8 cellular contexts compared by ENCODE assay signal in the genomic region with DNA sequence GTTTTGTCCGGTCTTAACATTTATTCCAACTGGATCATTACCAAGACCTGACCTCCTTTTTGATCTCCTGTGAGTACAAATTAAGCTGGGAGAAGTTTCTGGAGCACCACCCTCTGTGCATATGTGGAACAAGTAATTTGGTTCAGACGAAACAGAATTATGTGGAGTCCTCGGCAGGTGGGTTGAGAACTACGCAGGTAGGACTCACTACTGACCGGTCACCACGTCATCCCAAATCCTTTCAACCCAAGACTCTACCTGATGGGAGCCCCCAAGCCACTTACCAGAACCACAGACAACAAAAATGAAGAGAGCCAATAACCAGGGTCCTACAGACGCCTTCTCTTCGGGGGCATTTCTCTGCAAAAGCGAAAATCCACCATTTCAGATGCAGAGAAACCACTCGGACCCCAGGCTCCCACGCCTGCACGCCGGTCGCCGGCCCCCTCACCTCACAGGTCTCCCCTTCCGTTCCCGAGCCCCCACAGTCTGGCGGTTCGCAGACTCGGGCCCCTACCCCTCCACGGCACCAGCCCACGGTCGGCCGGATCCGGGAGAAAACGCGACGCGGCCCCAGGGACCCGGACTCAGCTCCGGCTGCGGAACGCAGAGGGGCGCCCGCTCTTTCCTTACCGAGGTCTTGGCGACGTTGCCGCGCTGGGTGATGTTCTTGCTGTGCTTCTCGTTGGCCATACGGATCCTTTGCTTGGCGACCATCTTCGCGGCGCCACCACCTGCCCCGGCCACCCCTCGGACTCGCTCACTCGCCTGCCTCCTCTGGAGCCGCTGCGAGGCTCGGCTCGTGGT. TPM values are rescaled to one million over a fixed set of nuclear protein-coding genes. Genes with fewer than 3 reads are reported as not detected.
DNase-seq lines count a peak whose midpoint lies in the region; ATAC-seq and TF ChIP-seq lines count a peak whose summit lies in the region.

No MANE protein-coding gene starts in this region.

- CTCF ChIA-PET in activated CD4-positive, alpha-beta memory T cell treated with anti-CD3 and anti-CD28 coated beads, Interleukin-2, amount 10 ng/mL, durations not matched to agents 7 days and 5 days (lab: Charles Lee) = interaction anchor here (0.5 to 1.5 kb wide), 9 partner anchors 35 to 540 kb away, joined by 3 to 4 read pairs (median 3); a partner anchor contains a TSS

- ATAC-seq in GM19455 (IDR thresholded peaks at IDR 0.05; ENCODE audit: unreplicated experiment) = peak; percentile 7
- peak; percentile 11 to 17 for ATAC-seq in naive B cell (ENCODE audit: low read depth in 2 of 2)

- no peaks in the 10 kb centered on the region for H3K27me3 Mint-ChIP-seq in activated CD4-positive, alpha-beta memory T cell treated with anti-CD3 and anti-CD28 coated beads, Interleukin-2, amount 10 ng/mL, durations not matched to agents 7 days and 5 days
- H3K27me3 Mint-ChIP-seq in naive B cell = no peaks in the 10 kb centered on the region

- H3K9ac ChIP-seq in BLaER1 (peak overlapping the region; percentile 98), subcutaneous abdominal adipose tissue (ENCODE audit: low read length in 5 of 5) (peak overlapping the region; percentile 89 to 97 (median 96))

- TF ChIP-seq POLR2A in erythroblast (IDR thresholded peaks at IDR 0.05; ENCODE audit: low read length) = no peak

- peak overlapping the region; percentile 85 for H3K4me3 Mint-ChIP-seq in activated CD4-positive, alpha-beta memory T cell treated with anti-CD3 and anti-CD28 coated beads, Interleukin-2, amount 10 ng/mL, durations not matched to agents 7 days and 5 days
- peak overlapping the region; percentile 89 to 100 (median 94) for H3K4me3 Mint-ChIP-seq in naive B cell

- H3K4me2 ChIP-seq in BLaER1 = peak overlapping the region; percentile 85

- peaks cover 61% of the 10 kb centered on the region for H3K4me1 Mint-ChIP-seq in activated CD4-positive, alpha-beta memory T cell treated with anti-CD3 and anti-CD28 coated beads, Interleukin-2, amount 10 ng/mL, durations not matched to agents 7 days and 5 days
- peaks cover 27 to 49% (median 42%) of the 10 kb centered on the region in 3 donors for H3K4me1 Mint-ChIP-seq in naive B cell

- DNase-seq in LNCaP clone FGC (ENCODE audit: low read depth) (no peak), erythroblast (lab: John Stamatoyannopoulos, UW) (peak; percentile 48 to 68), naive B cell (no peak), mucosa of gallbladder (ENCODE audit: low spot score) (no peak)
- DNase-seq in activated CD4-positive, alpha-beta memory T cell treated with anti-CD3 and anti-CD28 coated beads, Interleukin-2, amount 10 ng/mL, durations not matched to agents 7 days and 5 days = peak; percentile 51

- H3K9me3 ChIP-seq in BLaER1 (no peaks in the 10 kb centered on the region), subcutaneous abdominal adipose tissue (ENCODE audit: control insufficient read depth in 5 of 5, low read length in 5 of 5) (no peaks in the 10 kb centered on the region)

- H3K27ac Mint-ChIP-seq in activated CD4-positive, alpha-beta memory T cell treated with anti-CD3 and anti-CD28 coated beads, Interleukin-2, amount 10 ng/mL, durations not matched to agents 7 days and 5 days = peak overlapping the region; percentile 97
- H3K27ac Mint-ChIP-seq in naive B cell = peak overlapping the region; percentile 98 to 99 (median 98)

- peaks cover 35% of the 10 kb centered on the region for H3K36me3 ChIP-seq in BLaER1
- peaks cover 9 to 24% (median 12%) of the 10 kb centered on the region in 5 donors for H3K36me3 ChIP-seq in subcutaneous abdominal adipose tissue (ENCODE audit: control insufficient read depth in 5 of 5, insufficient read depth in 5 of 5, low read length in 5 of 5)

- no peaks in the 10 kb centered on the region for H3K9me3 Mint-ChIP-seq in activated CD4-positive, alpha-beta memory T cell treated with anti-CD3 and anti-CD28 coated beads, Interleukin-2, amount 10 ng/mL, durations not matched to agents 7 days and 5 days
- H3K9me3 Mint-ChIP-seq in naive B cell = no peaks in the 10 kb centered on the region

- peak overlapping the region; percentile 99 for H3K27ac ChIP-seq in BLaER1
- peak overlapping the region; percentile 98 for H3K27ac ChIP-seq in subcutaneous abdominal adipose tissue (ENCODE audit: low read depth, low read length)

- H3K4me3 ChIP-seq in BLaER1 = peak overlapping the region; percentile 91
- peak overlapping the region; percentile 98 for H3K4me3 ChIP-seq in LNCaP clone FGC (ENCODE audit: low read depth, low read length)
- peak overlapping the region; percentile 79 to 99 (median 94) for H3K4me3 ChIP-seq in subcutaneous abdominal adipose tissue (ENCODE audit: low read depth in 1 of 5, low read length in 5 of 5)

- POLR2A ChIA-PET in activated CD4-positive, alpha-beta memory T cell treated with anti-CD3 and anti-CD28 coated beads, Interleukin-2, amount 10 ng/mL, durations not matched to agents 7 days and 5 days (lab: Charles Lee) = interaction anchor here (0.7 to 8.4 kb wide), 27 partner anchors 8 to 793 kb away, joined by 3 to 156 read pairs (median 5); a partner anchor contains a TSS

- H3K4me1 ChIP-seq in BLaER1 (peaks cover 37% of the 10 kb centered on the region), subcutaneous abdominal adipose tissue (ENCODE audit: control insufficient read depth in 5 of 5, insufficient read depth in 5 of 5, low read length in 5 of 5) (peaks cover 0 to 31% (median 29%) of the 10 kb centered on the region in 5 donors)

- H3K36me3 Mint-ChIP-seq in activated CD4-positive, alpha-beta memory T cell treated with anti-CD3 and anti-CD28 coated beads, Interleukin-2, amount 10 ng/mL, durations not matched to agents 7 days and 5 days (ENCODE audit: low read depth) = peaks cover 56% of the 10 kb centered on the region
- H3K36me3 Mint-ChIP-seq in naive B cell = peaks cover 0 to 1% of the 10 kb centered on the region in 2 donors

- peaks cover 51% of the 10 kb centered on the region for H4K20me1 ChIP-seq in BLaER1

- peak; percentile 9; the same call in 1 of the 2 replicates for TF ChIP-seq CTCF in LNCaP clone FGC (IDR thresholded peaks at IDR 0.05; ENCODE audit: control insufficient read depth, extremely low read depth, insufficient read depth)

- H3K27me3 ChIP-seq in BLaER1 (no peaks in the 10 kb centered on the region), subcutaneous abdominal adipose tissue (ENCODE audit: control insufficient read depth in 5 of 5, insufficient read depth in 4 of 5, low read length in 5 of 5) (no peaks in the 10 kb centered on the region)

RNA-seq across cellular contexts. Expression of a gene that starts 0.7 kb away (rescaled TPM):
- total RNA-seq in activated CD4-positive, alpha-beta memory T cell treated with anti-CD3 and anti-CD28 coated beads, Interleukin-2, amount 10 ng/mL, durations not matched to agents 7 days and 5 days = 10 to 100 TPM; 98.4 to 98.5 TPM
- polyA plus RNA-seq in naive B cell (ENCODE audit: low read depth in 6 of 6) = 100 to 1,000 TPM in 4 of 6 donors, 10 to 100 TPM in 2; 82.5 to 115 (median 106) TPM
- 116 TPM for total RNA-seq in mucosa of gallbladder

RNA-seq across cellular contexts. Expression of a gene that starts 1.0 kb away (rescaled TPM):
- total RNA-seq in activated CD4-positive, alpha-beta memory T cell treated with anti-CD3 and anti-CD28 coated beads, Interleukin-2, amount 10 ng/mL, durations not matched to agents 7 days and 5 days = 10 to 100 TPM; 81.7 to 86.4 TPM
- 10 to 100 TPM; 31.6 to 54.0 (median 42.9) TPM for polyA plus RNA-seq in naive B cell (ENCODE audit: low read depth in 6 of 6)
- total RNA-seq in mucosa of gallbladder = 63.4 TPM

RNA-seq across cellular contexts. Expression of a gene that starts 57.5 kb away (rescaled TPM):
- total RNA-seq in activated CD4-positive, alpha-beta memory T cell treated with anti-CD3 and anti-CD28 coated beads, Interleukin-2, amount 10 ng/mL, durations not matched to agents 7 days and 5 days = 100 to 1,000 TPM; 124 to 130 TPM
- 100 to 1,000 TPM; 279 to 418 (median 299) TPM for polyA plus RNA-seq in naive B cell (ENCODE audit: low read depth in 6 of 6)
- total RNA-seq in mucosa of gallbladder = 116 TPM

Comparison
In these comparisons a context has a peak if more than half of its experiments do, and no peak if none do; other contexts are left out.
1. DNase-seq: peak in activated CD4-positive, alpha-beta memory T cell treated with anti-CD3 and anti-CD28 coated beads, Interleukin-2, amount 10 ng/mL, durations not matched to agents 7 days and 5 days (single experiment) and erythroblast (2 of 2); none in LNCaP clone FGC (single experiment), naive B cell (single experiment) and mucosa of gallbladder (single experiment).
2. Peak in every context shown above with its lines, with median percentiles within 50 percentile points of each other: H3K4me3 ChIP-seq.